13 cellular contexts compared by ENCODE assay signal in genomic region chr15:63891763-63892123, GRCh38. TPM values are rescaled to one million over a fixed set of nuclear protein-coding genes. Genes with fewer than 3 reads are reported as not detected.
DNase-seq lines count a peak whose midpoint lies in the region; ATAC-seq and TF ChIP-seq lines count a peak whose summit lies in the region.
"Had no signal": no experiment of that assay in that cellular context is flagged by ENCODE, and none has a peak within 500 bp of the region (broad histone marks: within the 10 kb centered on the region; RNA-seq: fewer than 3 reads in every experiment).

No MANE protein-coding gene starts in this region.

- peak overlapping the region in 4 of 11 experiments; percentile 7 to 57 (median 28); a peak in 1 of 22 replicates for H3K9ac ChIP-seq in BLaER1 treated with 17β-estradiol and CSF1 and Interleukin-3, amounts not matched to agents 10 nM and 100 nM

- intact Hi-C loops in natural killer cell (cut with micrococcal nuclease): loop anchor here (1.0 to 10.0 kb wide), 7 partner anchors 59 to 697 kb away; partner anchors contain the start of genes DAPK2 and HERC1

- peak overlapping the region; percentile 77 for H3K27ac Mint-ChIP-seq in T-helper 2 cell treated with Interferon-gamma antibody and Interleukin-4, amounts not matched to agents 5 μg/mL and 100 μg/mL, for 36 hours
- H3K27ac Mint-ChIP-seq in natural killer cell: peak overlapping the region; percentile 77 to 80
- H3K27ac Mint-ChIP-seq: stimulated activated naive CD8-positive, alpha-beta T cell treated with anti-CD3 and anti-CD28 coated beads, Interleukin-15, Interleukin-2, amounts not matched to agents 100 ng/mL and 50 ng/mL, for 24 hours; WTC11 had no signal

- H3K9me3 ChIP-seq in BLaER1 treated with 17β-estradiol and CSF1 and Interleukin-3, amounts not matched to agents 10 nM and 100 nM (replicated peaks in 1 of 11): peaks cover 0 to 12% (median 0%) of the 10 kb centered on the region in 11 experiments; a peak in 7 of 22 replicates
- H3K9me3 ChIP-seq: gastrocnemius medialis, HAP-1 had no signal

- H3K4me1 Mint-ChIP-seq in T-helper 2 cell treated with Interferon-gamma antibody and Interleukin-4, amounts not matched to agents 5 μg/mL and 100 μg/mL, for 36 hours (ENCODE audit: low read depth): peaks cover 54% of the 10 kb centered on the region
- peaks cover 54 to 61% of the 10 kb centered on the region in 2 donors for H3K4me1 Mint-ChIP-seq in natural killer cell

- peaks cover 0 to 13% (median 0%) of the 10 kb centered on the region in 11 experiments; a peak in 4 of 22 replicates for H4K20me1 ChIP-seq in BLaER1 treated with 17β-estradiol and CSF1 and Interleukin-3, amounts not matched to agents 10 nM and 100 nM

- DNase-seq in GM10266 (ENCODE audit: extremely low spot score): no peak
- no peak for DNase-seq in T-helper 2 cell treated with Interferon-gamma antibody and Interleukin-4, amounts not matched to agents 5 μg/mL and 100 μg/mL, for 36 hours (ENCODE audit: low spot score)
- no peak for DNase-seq in natural killer cell
- no peak for DNase-seq in SW 1271 (lab: John Stamatoyannopoulos, UW)
- DNase-seq: NCI-H446 treated with DMSO at 0.1 percent for 48 hours had no signal

- H3K9me3 Mint-ChIP-seq in T-helper 2 cell treated with Interferon-gamma antibody and Interleukin-4, amounts not matched to agents 5 μg/mL and 100 μg/mL, for 36 hours: no peaks in the 10 kb centered on the region
- H3K9me3 Mint-ChIP-seq in natural killer cell: no peaks in the 10 kb centered on the region
- H3K9me3 Mint-ChIP-seq: activated T-cell treated with anti-CD3 and anti-CD28 coated beads, Interleukin-2, amount 50 U/mL, for 24 hours; stimulated activated naive CD8-positive, alpha-beta T cell treated with anti-CD3 and anti-CD28 coated beads, Interleukin-15, Interleukin-2, amounts not matched to agents 100 ng/mL and 50 ng/mL, for 24 hours; WTC11 had no signal

- peak overlapping the region in 9 of 11 experiments; percentile 59 to 77 (median 72); a peak in 15 of 22 replicates for H3K27ac ChIP-seq in BLaER1 treated with 17β-estradiol and CSF1 and Interleukin-3, amounts not matched to agents 10 nM and 100 nM

- H3K4me3 Mint-ChIP-seq in T-helper 2 cell treated with Interferon-gamma antibody and Interleukin-4, amounts not matched to agents 5 μg/mL and 100 μg/mL, for 36 hours: peak overlapping the region; percentile 54
- H3K4me3 Mint-ChIP-seq in natural killer cell: peak overlapping the region; percentile 72
- H3K4me3 Mint-ChIP-seq: activated T-cell treated with anti-CD3 and anti-CD28 coated beads, Interleukin-2, amount 50 U/mL, for 24 hours; WTC11 had no signal

- ATAC-seq in natural killer cell (no peak), HG03520 (IDR thresholded peaks at IDR 0.05; ENCODE audit: unreplicated experiment) (no peak)
- ATAC-seq in activated CD4-positive, CD25-positive, alpha-beta regulatory T cell treated with anti-CD3 and anti-CD28 coated beads, Interleukin-2, amount 50 U/mL, for 24 hours: no peak

- no peak overlapping the region for H3K4me3 ChIP-seq in BLaER1 treated with 17β-estradiol and CSF1 and Interleukin-3, amounts not matched to agents 10 nM and 100 nM
- H3K4me3 ChIP-seq: gastrocnemius medialis, HAP-1 had no signal

- H3K36me3 ChIP-seq in BLaER1 treated with 17β-estradiol and CSF1 and Interleukin-3, amounts not matched to agents 10 nM and 100 nM: no peaks in the 10 kb centered on the region
- H3K36me3 ChIP-seq: gastrocnemius medialis, HAP-1 had no signal

- peaks cover 63 to 84% (median 72%) of the 10 kb centered on the region in 10 experiments for H3K4me1 ChIP-seq in BLaER1 treated with 17β-estradiol and CSF1 and Interleukin-3, amounts not matched to agents 10 nM and 100 nM
- H3K4me1 ChIP-seq: HAP-1 had no signal

- H3K4me2 ChIP-seq in BLaER1 treated with 17β-estradiol and CSF1 and Interleukin-3, amounts not matched to agents 10 nM and 100 nM: peak overlapping the region; percentile 73 to 97 (median 89)

- TF ChIP-seq CTCF in GM10266 (IDR thresholded peaks at IDR 0.05; ENCODE audit: control insufficient read depth, insufficient read depth, low read depth, missing control alignments) (peak; percentile 18), natural killer cell (IDR thresholded peaks at IDR 0.05) (no peak)

- H3K36me3 Mint-ChIP-seq in T-helper 2 cell treated with Interferon-gamma antibody and Interleukin-4, amounts not matched to agents 5 μg/mL and 100 μg/mL, for 36 hours (ENCODE audit: low read depth): no peaks in the 10 kb centered on the region
- H3K36me3 Mint-ChIP-seq in natural killer cell: no peaks in the 10 kb centered on the region
- H3K36me3 Mint-ChIP-seq: WTC11 had no signal

- H3K27me3 ChIP-seq in BLaER1 treated with 17β-estradiol and CSF1 and Interleukin-3, amounts not matched to agents 10 nM and 100 nM: no peaks in the 10 kb centered on the region
- H3K27me3 ChIP-seq: gastrocnemius medialis had no signal

- H3K27me3 Mint-ChIP-seq in T-helper 2 cell treated with Interferon-gamma antibody and Interleukin-4, amounts not matched to agents 5 μg/mL and 100 μg/mL, for 36 hours (ENCODE audit: low read depth): no peaks in the 10 kb centered on the region
- H3K27me3 Mint-ChIP-seq in natural killer cell (ENCODE audit: low read depth in 2 of 2): no peaks in the 10 kb centered on the region
- H3K27me3 Mint-ChIP-seq: activated T-cell treated with anti-CD3 and anti-CD28 coated beads, Interleukin-2, amount 50 U/mL, for 24 hours; stimulated activated naive CD8-positive, alpha-beta T cell treated with anti-CD3 and anti-CD28 coated beads, Interleukin-15, Interleukin-2, amounts not matched to agents 100 ng/mL and 50 ng/mL, for 24 hours had no signal

RNA-seq across cellular contexts. Expression of gene HERC1, which starts 58.0 kb away (rescaled TPM):
- 100 to 1,000 TPM; 219 to 259 (median 258) TPM for total RNA-seq in natural killer cell
